ENCODE assay signal across 1 cellular context in the genomic region with DNA sequence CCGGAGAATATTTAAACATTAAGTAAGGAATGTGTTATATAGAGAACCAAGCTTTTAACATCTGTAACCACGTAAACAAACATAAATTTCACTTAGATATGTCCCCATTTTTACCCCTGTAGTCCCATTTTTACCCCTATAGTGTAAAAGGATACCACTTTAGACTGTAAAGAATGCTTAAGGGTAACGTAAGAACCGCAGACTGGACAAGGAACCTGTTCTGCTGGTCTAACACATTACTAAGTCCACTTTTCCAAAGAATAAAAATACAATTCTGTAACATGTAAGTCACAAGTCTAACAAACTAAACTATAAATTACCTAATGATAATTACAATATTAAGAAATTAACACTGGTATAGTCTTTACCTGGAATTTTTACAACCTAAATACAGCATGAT.
TF ChIP-seq lines count a peak whose summit lies in the region.

No MANE protein-coding gene starts in this region.

TF ChIP-seq in neural cell, 6 proteins besides CTCF, POLR2A, EP300 and RAD21 (continued from another document):
- TF ChIP-seq, protein P1, sequence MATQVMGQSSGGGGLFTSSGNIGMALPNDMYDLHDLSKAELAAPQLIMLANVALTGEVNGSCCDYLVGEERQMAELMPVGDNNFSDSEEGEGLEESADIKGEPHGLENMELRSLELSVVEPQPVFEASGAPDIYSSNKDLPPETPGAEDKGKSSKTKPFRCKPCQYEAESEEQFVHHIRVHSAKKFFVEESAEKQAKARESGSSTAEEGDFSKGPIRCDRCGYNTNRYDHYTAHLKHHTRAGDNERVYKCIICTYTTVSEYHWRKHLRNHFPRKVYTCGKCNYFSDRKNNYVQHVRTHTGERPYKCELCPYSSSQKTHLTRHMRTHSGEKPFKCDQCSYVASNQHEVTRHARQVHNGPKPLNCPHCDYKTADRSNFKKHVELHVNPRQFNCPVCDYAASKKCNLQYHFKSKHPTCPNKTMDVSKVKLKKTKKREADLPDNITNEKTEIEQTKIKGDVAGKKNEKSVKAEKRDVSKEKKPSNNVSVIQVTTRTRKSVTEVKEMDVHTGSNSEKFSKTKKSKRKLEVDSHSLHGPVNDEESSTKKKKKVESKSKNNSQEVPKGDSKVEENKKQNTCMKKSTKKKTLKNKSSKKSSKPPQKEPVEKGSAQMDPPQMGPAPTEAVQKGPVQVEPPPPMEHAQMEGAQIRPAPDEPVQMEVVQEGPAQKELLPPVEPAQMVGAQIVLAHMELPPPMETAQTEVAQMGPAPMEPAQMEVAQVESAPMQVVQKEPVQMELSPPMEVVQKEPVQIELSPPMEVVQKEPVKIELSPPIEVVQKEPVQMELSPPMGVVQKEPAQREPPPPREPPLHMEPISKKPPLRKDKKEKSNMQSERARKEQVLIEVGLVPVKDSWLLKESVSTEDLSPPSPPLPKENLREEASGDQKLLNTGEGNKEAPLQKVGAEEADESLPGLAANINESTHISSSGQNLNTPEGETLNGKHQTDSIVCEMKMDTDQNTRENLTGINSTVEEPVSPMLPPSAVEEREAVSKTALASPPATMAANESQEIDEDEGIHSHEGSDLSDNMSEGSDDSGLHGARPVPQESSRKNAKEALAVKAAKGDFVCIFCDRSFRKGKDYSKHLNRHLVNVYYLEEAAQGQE (IDR thresholded peaks at IDR 0.05; ENCODE audit: borderline replicate concordance): no peak
- TF ChIP-seq MXI1 (conservative IDR thresholded peaks at IDR 0.05; ENCODE audit: poor library complexity, severe bottlenecking) (no peak), POLR2AphosphoS5 (IDR thresholded peaks at IDR 0.05) (no peak)
TF ChIP-seq in neural cell: peak in this region for 0.
